8 cellular contexts compared by ENCODE assay signal in the genomic region with DNA sequence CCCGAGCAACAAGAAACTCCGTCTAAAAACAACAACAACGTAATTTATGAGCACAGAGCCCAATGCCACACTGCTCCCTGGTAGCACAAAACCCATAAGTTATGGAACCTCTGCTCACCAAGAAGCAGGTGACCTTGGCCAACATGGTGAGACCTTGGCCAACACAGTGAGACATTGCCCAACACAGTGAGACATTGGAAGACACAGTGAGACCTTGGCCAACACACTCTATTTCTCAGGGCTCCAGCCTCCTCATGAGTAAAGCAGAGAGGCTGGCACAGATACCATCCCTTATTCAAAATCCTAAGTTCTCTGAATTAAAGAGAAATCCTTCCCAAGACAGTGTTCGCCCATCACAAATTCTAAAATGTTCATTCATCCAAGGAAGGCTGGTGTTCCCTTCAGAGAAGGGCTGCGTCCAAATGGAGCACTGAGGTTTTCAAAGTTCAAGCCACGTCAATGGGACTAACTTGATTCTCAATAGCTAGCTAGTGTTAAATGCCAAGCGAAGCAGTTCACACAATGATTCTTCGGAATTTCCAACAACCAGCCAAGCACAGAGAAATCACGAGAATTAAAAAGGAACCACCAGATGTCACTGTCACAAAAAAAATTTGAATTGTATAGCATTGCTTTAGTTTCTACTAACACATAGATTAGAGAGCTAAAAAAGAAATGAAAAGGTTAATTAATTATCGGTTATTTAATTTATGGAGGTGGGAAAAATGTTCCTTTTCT. TPM values are rescaled to one million over a fixed set of nuclear protein-coding genes. Genes with fewer than 3 reads are reported as not detected.
DNase-seq lines count a peak whose midpoint lies in the region; ATAC-seq and TF ChIP-seq lines count a peak whose summit lies in the region.

No MANE protein-coding gene starts in this region.

- TF ChIP-seq POLR2A in gastrocnemius medialis (IDR thresholded peaks at IDR 0.05), result no peak

- no peak for DNase-seq in BE2C
- no peak for DNase-seq in Panc1 (ENCODE audit: low read depth, low spot score)
- peak; percentile 45 for DNase-seq in fibroblast of mammary gland (ENCODE audit: low read depth)
- no peak for DNase-seq in gastrocnemius medialis
- no peak for DNase-seq in posterior cingulate gyrus
- DNase-seq in GDM1 (lab: John Stamatoyannopoulos, UW), result no peak

- CTCF ChIA-PET in Panc1 (lab: Charles Lee), result no interaction called here

- peak; percentile 30 for TF ChIP-seq CTCF in BE2C (IDR thresholded peaks at IDR 0.05; ENCODE audit: low read depth, low read length)
- TF ChIP-seq CTCF in Panc1 (IDR thresholded peaks at IDR 0.05), result peak; percentile 9; the same call in 1 of the 2 replicates
- peak; percentile 29 for TF ChIP-seq CTCF in fibroblast of mammary gland (conservative IDR thresholded peaks at IDR 0.05; ENCODE audit: control insufficient read depth, insufficient read depth, low read depth, low read length)
- TF ChIP-seq CTCF in gastrocnemius medialis (IDR thresholded peaks at IDR 0.05 in 4 of 5, conservative IDR thresholded peaks at IDR 0.05 in 1 of 5), result peak in 3 of 5 experiments; percentile 19 to 37 (median 27)

- H3K4me3 ChIP-seq in BE2C (ENCODE audit: low read depth, low read length), result no peak overlapping the region
- no peak overlapping the region for H3K4me3 ChIP-seq in Panc1 (ENCODE audit: low read depth in 2 of 2, low read length in 2 of 2)
- no peak overlapping the region for H3K4me3 ChIP-seq in fibroblast of mammary gland (ENCODE audit: control insufficient read depth, low read depth, low read length)
- no peak overlapping the region for H3K4me3 ChIP-seq in gastrocnemius medialis

- H3K27me3 ChIP-seq in BE2C (no peaks in the 10 kb centered on the region; the same call in none of the 2 replicates), Panc1 (ENCODE audit: control insufficient read depth, insufficient read depth, low read length) (no peaks in the 10 kb centered on the region), gastrocnemius medialis (no peaks in the 10 kb centered on the region)

- POLR2A ChIA-PET in Panc1 (lab: Charles Lee), result no interaction called here

- H3K4me1 ChIP-seq in BE2C (no peaks in the 10 kb centered on the region), Panc1 (ENCODE audit: control insufficient read depth, insufficient read depth, low read length) (no peaks in the 10 kb centered on the region), gastrocnemius medialis (peaks cover 4 to 7% of the 10 kb centered on the region in 2 donors)

- no peak overlapping the region for H3K27ac ChIP-seq in Panc1 (ENCODE audit: low read length)
- no peak overlapping the region for H3K27ac ChIP-seq in gastrocnemius medialis

- BruUV-seq in Panc1 (replicated peaks; lab: Mats Ljungman, UMichigan), result no TSS peak

- peak; percentile 58 for ATAC-seq in GM18909 (IDR thresholded peaks at IDR 0.05; ENCODE audit: poor library complexity, unreplicated experiment)
- no peak for ATAC-seq in Panc1
- peak in 1 of 2 donors; percentile 61 for ATAC-seq in gastrocnemius medialis
- ATAC-seq in GM21381 (IDR thresholded peaks at IDR 0.05; ENCODE audit: unreplicated experiment), result no peak

- intact Hi-C loops in Panc1 (cut with micrococcal nuclease; ENCODE audit: unreplicated experiment), result loop anchor here (10.0 kb wide), 1 partner anchor 147 kb away; the partner anchor contains the start of gene SNAPC3
- intact Hi-C loops in gastrocnemius medialis (cut with DNase I; ENCODE audit: low total_unique reads), result loop anchor here (2.0 to 10.0 kb wide), 4 partner anchors 29 to 329 kb away; partner anchors contain the start of genes SNAPC3 and TTC39B
- intact Hi-C loops in posterior cingulate gyrus (cut with DNase I), result loop anchor here (5.0 kb wide), 2 partner anchors 145 to 330 kb away; partner anchors contain the start of gene SNAPC3

- H3K9me3 ChIP-seq in BE2C, result no peaks in the 10 kb centered on the region
- H3K9me3 ChIP-seq in Panc1 (ENCODE audit: control insufficient read depth, insufficient read depth, low read depth, low read length), result no peaks in the 10 kb centered on the region
- H3K9me3 ChIP-seq in gastrocnemius medialis, result no peaks in the 10 kb centered on the region

- in situ Hi-C loops in Panc1 (cut with HindIII; ENCODE audit: low pct_unique_long_range_greater_than_20kb, low sequenced_read_pairs) (no loop called here), gastrocnemius medialis (cut with MboI; ENCODE audit: low sequenced_read_pairs in 4 of 4) (loop anchor here in 1 of 4 donors (25.0 kb wide), 1 partner anchor 335 kb away; no protein-coding TSS in a partner anchor)

- H3K36me3 ChIP-seq in BE2C (no peaks in the 10 kb centered on the region), Panc1 (ENCODE audit: control insufficient read depth, insufficient read depth, low read length) (no peaks in the 10 kb centered on the region), gastrocnemius medialis (no peaks in the 10 kb centered on the region)

RNA-seq across cellular contexts. Expression of gene TTC39B, which starts 29.4 kb away (rescaled TPM):
- 0.06 TPM for polyA plus RNA-seq in BE2C (2012; ENCODE audit: insufficient read depth, insufficient read length, low read depth)
- 1.6 TPM for total RNA-seq in Panc1 (2021; ENCODE audit: unreplicated experiment)
- 0.64 TPM for polyA plus RNA-seq in Panc1 (2012; ENCODE audit: insufficient read length)
- 1 to 10 TPM; 1.8 to 6.9 (median 3.8) TPM for total RNA-seq in gastrocnemius medialis
